ENCODE assay signal across 12 cellular contexts in genomic region chr12:132423251-132424117, GRCh38.
DNase-seq lines count a peak whose midpoint lies in the region; ATAC-seq and TF ChIP-seq lines count a peak whose summit lies in the region.
"Had no signal": no experiment of that assay in that cellular context is flagged by ENCODE, and none has a peak within 500 bp of the region (broad histone marks: within the 10 kb centered on the region; RNA-seq: fewer than 3 reads in every experiment).

No MANE protein-coding gene starts in this region.

- no peak for TF ChIP-seq CTCF in WTC11 (IDR thresholded peaks at IDR 0.05)
- no peak for TF ChIP-seq CTCF in omental fat pad (IDR thresholded peaks at IDR 0.05)

- no peaks in the 10 kb centered on the region for H3K27me3 ChIP-seq in naive thymus-derived CD4-positive, alpha-beta T cell (ENCODE audit: control insufficient read depth in 2 of 2, insufficient read depth in 2 of 2, low read length in 2 of 2)

- H3K36me3 ChIP-seq in naive thymus-derived CD4-positive, alpha-beta T cell (ENCODE audit: control insufficient read depth in 2 of 3, insufficient read depth in 3 of 3, low read length in 3 of 3), result no peaks in the 10 kb centered on the region

- CTCF ChIA-PET in WTC11 (lab: Charles Lee), result interaction anchor here (1.5 to 1.6 kb wide), 2 partner anchors 9 to 121 kb away, joined by 4 to 8 read pairs; no protein-coding TSS in a partner anchor
- CTCF ChIA-PET in naive thymus-derived CD4-positive, alpha-beta T cell (lab: Charles Lee), result interaction anchor here (0.7 kb wide), 1 partner anchor 204 kb away, joined by 4 read pairs; no protein-coding TSS in a partner anchor

- H3K27me3 Mint-ChIP-seq in WTC11 (ENCODE audit: low read depth), result peaks cover 98% of the 10 kb centered on the region
- H3K27me3 Mint-ChIP-seq in naive thymus-derived CD4-positive, alpha-beta T cell, result peaks cover 0 to 17% (median 0%) of the 10 kb centered on the region in 5 donors

- no peak overlapping the region for H3K27ac ChIP-seq in naive thymus-derived CD4-positive, alpha-beta T cell (ENCODE audit: low read depth, low read length)
- H3K27ac ChIP-seq: 22Rv1 had no signal

- H3K4me1 Mint-ChIP-seq in WTC11, result no peaks in the 10 kb centered on the region; the same call in 1 of the 2 replicates
- H3K4me1 Mint-ChIP-seq in naive thymus-derived CD4-positive, alpha-beta T cell, result peaks cover 2 to 25% (median 16%) of the 10 kb centered on the region in 7 donors

- no peaks in the 10 kb centered on the region for H3K9me3 ChIP-seq in naive thymus-derived CD4-positive, alpha-beta T cell (ENCODE audit: control insufficient read depth in 2 of 3, low read length in 3 of 3)

- POLR2A ChIA-PET in WTC11 (lab: Charles Lee), result no interaction called here
- POLR2A ChIA-PET in naive thymus-derived CD4-positive, alpha-beta T cell (lab: Charles Lee), result no interaction called here

- H3K4me3 ChIP-seq in Jurkat, Clone E6-1 (ENCODE audit: low read length), result no peak overlapping the region
- H3K4me3 ChIP-seq in naive thymus-derived CD4-positive, alpha-beta T cell (ENCODE audit: low read length), result no peak overlapping the region

- peaks cover 13% of the 10 kb centered on the region for H3K36me3 Mint-ChIP-seq in WTC11
- peaks cover 0 to 2% (median 0%) of the 10 kb centered on the region in 5 donors for H3K36me3 Mint-ChIP-seq in naive thymus-derived CD4-positive, alpha-beta T cell

- ATAC-seq in WTC11 (peak; percentile 71), omental fat pad (ENCODE audit: low FRiP score) (no peak)
- peak; percentile 52 for ATAC-seq in naive thymus-derived CD4-positive, alpha-beta T cell
- ATAC-seq: left cardiac atrium had no signal

- H3K27ac Mint-ChIP-seq in WTC11, result no peak overlapping the region
- H3K27ac Mint-ChIP-seq in naive thymus-derived CD4-positive, alpha-beta T cell, result peak overlapping the region in 1 of 9 donors; percentile 3

- no peaks in the 10 kb centered on the region for H3K4me1 ChIP-seq in naive thymus-derived CD4-positive, alpha-beta T cell (ENCODE audit: control insufficient read depth in 2 of 2, insufficient read depth in 2 of 2, low read length in 2 of 2)

- no peak overlapping the region for H3K4me3 Mint-ChIP-seq in WTC11
- H3K4me3 Mint-ChIP-seq in naive thymus-derived CD4-positive, alpha-beta T cell, result peak overlapping the region in 2 of 10 donors; percentile 20 to 32
- H3K4me3 Mint-ChIP-seq: central memory CD8-positive, alpha-beta T cell had no signal

- DNase-seq in DMS 273 (lab: John Stamatoyannopoulos, UW; ENCODE audit: unreplicated experiment) (peak; percentile 76), DMS 273 treated with DMSO at 0.1 percent for 48 hours (lab: John Stamatoyannopoulos, UW) (no peak), WTC11 (ENCODE audit: low spot score) (peak; percentile 41), NCI-H1092 treated with DMSO at 0.1 percent for 48 hours (lab: John Stamatoyannopoulos, UW) (no peak), DMS153 (lab: John Stamatoyannopoulos, UW) (no peak), omental fat pad (ENCODE audit: low spot score) (no peak)
- DNase-seq in Jurkat, Clone E6-1 (ENCODE audit: low read depth, low spot score), result peak; percentile 54
- DNase-seq in naive thymus-derived CD4-positive, alpha-beta T cell, result no peak
- DNase-seq: left cardiac atrium, T-helper 9 cell had no signal

- peaks cover 23% of the 10 kb centered on the region for H3K9me3 Mint-ChIP-seq in WTC11
- peaks cover 0 to 7% (median 0%) of the 10 kb centered on the region in 11 donors for H3K9me3 Mint-ChIP-seq in naive thymus-derived CD4-positive, alpha-beta T cell
- H3K9me3 Mint-ChIP-seq: central memory CD8-positive, alpha-beta T cell had no signal

- intact Hi-C loops in naive thymus-derived CD4-positive, alpha-beta T cell (cut with micrococcal nuclease), result no loop called here

TF ChIP-seq in WTC11, 78 proteins besides CTCF, POLR2A, EP300 and RAD21:
- no peak for TF ChIP-seq ZBTB21 (CRISPR knock-in tag; IDR thresholded peaks at IDR 0.05; ENCODE audit: borderline replicate concordance)
- peak; percentile 80 for TF ChIP-seq NFYB (CRISPR knock-in tag; conservative IDR thresholded peaks at IDR 0.05; ENCODE audit: low read depth)
- no peak for TF ChIP-seq NFE2L1 (CRISPR knock-in tag; IDR thresholded peaks at IDR 0.05)
- no peak for TF ChIP-seq ESRRA (CRISPR knock-in tag; IDR thresholded peaks at IDR 0.05; ENCODE audit: borderline replicate concordance)
- peak; percentile 43; the same call in 1 of the 2 replicates for TF ChIP-seq USF1 (CRISPR knock-in tag; IDR thresholded peaks at IDR 0.05)
- TF ChIP-seq, protein P1, sequence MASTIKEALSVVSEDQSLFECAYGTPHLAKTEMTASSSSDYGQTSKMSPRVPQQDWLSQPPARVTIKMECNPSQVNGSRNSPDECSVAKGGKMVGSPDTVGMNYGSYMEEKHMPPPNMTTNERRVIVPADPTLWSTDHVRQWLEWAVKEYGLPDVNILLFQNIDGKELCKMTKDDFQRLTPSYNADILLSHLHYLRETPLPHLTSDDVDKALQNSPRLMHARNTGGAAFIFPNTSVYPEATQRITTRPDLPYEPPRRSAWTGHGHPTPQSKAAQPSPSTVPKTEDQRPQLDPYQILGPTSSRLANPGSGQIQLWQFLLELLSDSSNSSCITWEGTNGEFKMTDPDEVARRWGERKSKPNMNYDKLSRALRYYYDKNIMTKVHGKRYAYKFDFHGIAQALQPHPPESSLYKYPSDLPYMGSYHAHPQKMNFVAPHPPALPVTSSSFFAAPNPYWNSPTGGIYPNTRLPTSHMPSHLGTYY (CRISPR knock-in tag; IDR thresholded peaks at IDR 0.05), result no peak
- TF ChIP-seq RORB (CRISPR knock-in tag; IDR thresholded peaks at IDR 0.05), result no peak
- TF ChIP-seq ELF4 (CRISPR knock-in tag; IDR thresholded peaks at IDR 0.05; ENCODE audit: low read depth), result no peak
- TF ChIP-seq PRRX2 (CRISPR knock-in tag; IDR thresholded peaks at IDR 0.05), result no peak
- peak; percentile 80 for TF ChIP-seq USF2 (CRISPR knock-in tag; IDR thresholded peaks at IDR 0.05)
- TF ChIP-seq FOXJ3 (CRISPR knock-in tag; IDR thresholded peaks at IDR 0.05; ENCODE audit: borderline replicate concordance), result no peak
- no peak for TF ChIP-seq NR1H2 (CRISPR knock-in tag; IDR thresholded peaks at IDR 0.05)

Comparison
In these comparisons a context has a peak if more than half of its experiments do, and no peak if none do; other contexts are left out.
1. DNase-seq: peak in DMS 273 (single experiment), Jurkat, Clone E6-1 (single experiment) and WTC11 (single experiment); none in DMS 273 treated with DMSO at 0.1 percent for 48 hours (single experiment), naive thymus-derived CD4-positive, alpha-beta T cell (0 of 9), NCI-H1092 treated with DMSO at 0.1 percent for 48 hours (single experiment), DMS153 (single experiment) and omental fat pad (single experiment).